Comparison of ENCODE assay signal across 14 cellular contexts in the genomic region with DNA sequence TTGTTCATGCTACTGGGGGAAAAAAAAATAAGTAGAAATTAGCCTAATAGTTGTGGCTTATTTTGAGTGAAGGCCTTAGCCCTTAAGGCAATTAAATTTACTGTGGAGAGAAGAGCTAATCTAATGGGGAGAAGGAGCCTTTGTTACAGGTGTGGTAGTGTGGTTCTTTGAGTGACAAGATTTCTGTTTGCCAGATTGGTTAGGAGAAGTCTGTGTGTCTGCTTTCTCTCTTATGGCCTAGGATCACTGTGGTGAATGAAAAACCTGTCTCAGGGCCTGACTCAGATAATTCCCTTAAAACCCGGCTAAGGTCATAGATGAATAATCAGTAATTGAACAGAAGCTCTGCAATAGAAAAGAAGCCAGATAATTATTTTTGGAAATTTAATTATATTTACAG. TPM values are rescaled to one million over a fixed set of nuclear protein-coding genes. Genes with fewer than 3 reads are reported as not detected.
A peak's percentile ranks its signal among the peaks of the same experiment; 100 is the strongest.
DNase-seq lines count a peak whose midpoint lies in the region; ATAC-seq and TF ChIP-seq lines count a peak whose summit lies in the region.
"Had no signal": no experiment of that assay in that cellular context is flagged by ENCODE, and none has a peak within 500 bp of the region (broad histone marks: within the 10 kb centered on the region; RNA-seq: fewer than 3 reads in every experiment).

No MANE protein-coding gene starts in this region.

- WGBS in mammary epithelial cell (ENCODE audit: low coverage, missing lambda C conversion rate) = 100% methylated on average over 1 of the region's 1 CpG

- H3K27me3 ChIP-seq in mammary epithelial cell (ENCODE audit: insufficient read depth, low read length) = no peaks in the 10 kb centered on the region
- H3K27me3 ChIP-seq: BLaER1 treated with 17β-estradiol and CSF1 and Interleukin-3, amounts not matched to agents 10 nM and 100 nM had no signal

- no peak overlapping the region for H3K4me2 ChIP-seq in mammary epithelial cell (ENCODE audit: insufficient read depth, low read depth, low read length)
- H3K4me2 ChIP-seq: BLaER1 treated with 17β-estradiol and CSF1 and Interleukin-3, amounts not matched to agents 10 nM and 100 nM had no signal

- H3K36me3 ChIP-seq in mammary epithelial cell (ENCODE audit: insufficient read depth, low read length) = peaks cover 27% of the 10 kb centered on the region

- in situ Hi-C loops in mammary epithelial cell (cut with MboI; ENCODE audit: low sequenced_read_pairs in 2 of 2) = no loop called here

- H4K20me1 ChIP-seq in mammary epithelial cell (ENCODE audit: insufficient read depth, low read length) = no peaks in the 10 kb centered on the region

- no peaks in the 10 kb centered on the region for H3K4me1 ChIP-seq in mammary epithelial cell (ENCODE audit: insufficient read depth, low read length)

- H2AFZ ChIP-seq in mammary epithelial cell (ENCODE audit: low read depth, low read length) = no peak overlapping the region

- no peak overlapping the region for H3K4me3 ChIP-seq in mammary epithelial cell (replicated peaks in 1 of 3; ENCODE audit: insufficient read depth in 1 of 3, low read depth in 2 of 3, low read length in 3 of 3)
- H3K4me3 ChIP-seq: BLaER1 treated with 17β-estradiol and CSF1 and Interleukin-3, amounts not matched to agents 10 nM and 100 nM; K562 had no signal

- CTCF ChIA-PET in mammary epithelial cell (lab: Charles Lee; ENCODE audit: low non-redundant PET) = no interaction called here

- H3K36me3 Mint-ChIP-seq in activated T-helper 2 cell treated with anti-CD3 and anti-CD28 coated beads, Interferon-gamma antibody, Interleukin-2, Interleukin-4, amounts not matched to agents 10 μg/mL and 5 μg/mL and 100 μg/mL, durations not matched to agents 14 hours and 24 hours and 36 hours (ENCODE audit: low read depth) = peaks cover 77% of the 10 kb centered on the region

- H3K27ac Mint-ChIP-seq in activated T-helper 2 cell treated with anti-CD3 and anti-CD28 coated beads, Interferon-gamma antibody, Interleukin-2, Interleukin-4, amounts not matched to agents 10 μg/mL and 5 μg/mL and 100 μg/mL, durations not matched to agents 14 hours and 24 hours and 36 hours = peak overlapping the region; percentile 44
- H3K27ac Mint-ChIP-seq: endodermal cell, nephron had no signal

- intact Hi-C loops in activated T-helper 2 cell treated with anti-CD3 and anti-CD28 coated beads, Interferon-gamma antibody, Interleukin-2, Interleukin-4, amounts not matched to agents 10 μg/mL and 5 μg/mL and 100 μg/mL, durations not matched to agents 14 hours and 24 hours and 36 hours (cut with micrococcal nuclease) = no loop called here
- intact Hi-C loops in mammary epithelial cell (cut with micrococcal nuclease) = no loop called here

- no peak overlapping the region for H3K9ac ChIP-seq in mammary epithelial cell (ENCODE audit: insufficient read depth, low read length)
- H3K9ac ChIP-seq: BLaER1 treated with 17β-estradiol and CSF1 and Interleukin-3, amounts not matched to agents 10 nM and 100 nM had no signal

- H3K4me3 Mint-ChIP-seq in activated T-helper 2 cell treated with anti-CD3 and anti-CD28 coated beads, Interferon-gamma antibody, Interleukin-2, Interleukin-4, amounts not matched to agents 10 μg/mL and 5 μg/mL and 100 μg/mL, durations not matched to agents 14 hours and 24 hours and 36 hours (ENCODE audit: low read depth) = no peak overlapping the region
- H3K4me3 Mint-ChIP-seq: endodermal cell, nephron had no signal

- H3K4me1 Mint-ChIP-seq in activated T-helper 2 cell treated with anti-CD3 and anti-CD28 coated beads, Interferon-gamma antibody, Interleukin-2, Interleukin-4, amounts not matched to agents 10 μg/mL and 5 μg/mL and 100 μg/mL, durations not matched to agents 14 hours and 24 hours and 36 hours (ENCODE audit: low read depth) = peaks cover 42% of the 10 kb centered on the region
- H3K4me1 Mint-ChIP-seq: endodermal cell, nephron had no signal

- H3K79me2 ChIP-seq in mammary epithelial cell (ENCODE audit: insufficient read depth, low read length) = peaks cover 21% of the 10 kb centered on the region

- no peak overlapping the region for H3K27ac ChIP-seq in mammary epithelial cell (ENCODE audit: insufficient read depth, low read depth, low read length)
- H3K27ac ChIP-seq: BLaER1 treated with 17β-estradiol and CSF1 and Interleukin-3, amounts not matched to agents 10 nM and 100 nM had no signal

- DNase-seq in activated T-helper 2 cell treated with anti-CD3 and anti-CD28 coated beads, Interferon-gamma antibody, Interleukin-2, Interleukin-4, amounts not matched to agents 10 μg/mL and 5 μg/mL and 100 μg/mL, durations not matched to agents 14 hours and 24 hours and 36 hours (ENCODE audit: low spot score) = no peak
- no peak for DNase-seq in mammary epithelial cell
- DNase-seq in MV-4-11 (lab: John Stamatoyannopoulos, UW) = no peak
- DNase-seq: cerebellar nuclear complex; endodermal cell; NCI-H510A; stimulated activated CD4-positive, alpha-beta T cell treated with anti-CD3 and anti-CD28 coated beads, Interleukin-1b, Interleukin-23, amount 100 ng/mL, for 48 hours had no signal

- no peaks in the 10 kb centered on the region for H3K9me3 ChIP-seq in mammary epithelial cell (replicated peaks; ENCODE audit: insufficient read depth, low read length)
- H3K9me3 ChIP-seq: BLaER1 treated with 17β-estradiol and CSF1 and Interleukin-3, amounts not matched to agents 10 nM and 100 nM had no signal

- no peak for TF ChIP-seq CTCF in mammary epithelial cell (conservative IDR thresholded peaks at IDR 0.05 in 1 of 2, IDR thresholded peaks at IDR 0.05 in 1 of 2; ENCODE audit: extremely low read depth in 1 of 2, insufficient read depth in 1 of 2, low read depth in 1 of 2, low read length in 2 of 2)

- ATAC-seq in GM18867 (IDR thresholded peaks at IDR 0.05; ENCODE audit: unreplicated experiment) (peak; percentile 45), GM21447 (IDR thresholded peaks at IDR 0.05; ENCODE audit: unreplicated experiment) (peak; percentile 56), HG03342 (IDR thresholded peaks at IDR 0.05; ENCODE audit: unreplicated experiment) (peak; percentile 56), GM18858 (IDR thresholded peaks at IDR 0.05; ENCODE audit: unreplicated experiment) (no peak)
- ATAC-seq: K562 had no signal

- no peaks in the 10 kb centered on the region for H3K9me3 Mint-ChIP-seq in activated T-helper 2 cell treated with anti-CD3 and anti-CD28 coated beads, Interferon-gamma antibody, Interleukin-2, Interleukin-4, amounts not matched to agents 10 μg/mL and 5 μg/mL and 100 μg/mL, durations not matched to agents 14 hours and 24 hours and 36 hours
- H3K9me3 Mint-ChIP-seq: endodermal cell, nephron had no signal

- dilution Hi-C loops in mammary epithelial cell (cut with HindIII; ENCODE audit: low sequenced_read_pairs) = no loop called here

- BruUV-seq in mammary epithelial cell (replicated peaks; lab: Mats Ljungman, UMichigan) = no TSS peak

- no peaks in the 10 kb centered on the region for H3K27me3 Mint-ChIP-seq in activated T-helper 2 cell treated with anti-CD3 and anti-CD28 coated beads, Interferon-gamma antibody, Interleukin-2, Interleukin-4, amounts not matched to agents 10 μg/mL and 5 μg/mL and 100 μg/mL, durations not matched to agents 14 hours and 24 hours and 36 hours (ENCODE audit: low read depth)

RNA-seq across cellular contexts. Expression of a gene that starts 27.0 kb away (rescaled TPM):
- 105 and 118 TPM in 2 replicates for total RNA-seq in activated T-helper 2 cell treated with anti-CD3 and anti-CD28 coated beads, Interferon-gamma antibody, Interleukin-2, Interleukin-4, amounts not matched to agents 10 μg/mL and 5 μg/mL and 100 μg/mL, durations not matched to agents 14 hours and 24 hours and 36 hours
- 10 to 100 TPM; 60.4 to 66.3 TPM for total RNA-seq in mammary epithelial cell
- polyA plus RNA-seq in mammary epithelial cell = 19.5 TPM
- polyA minus RNA-seq in mammary epithelial cell = 91.9 TPM
